In the genomic region with DNA sequence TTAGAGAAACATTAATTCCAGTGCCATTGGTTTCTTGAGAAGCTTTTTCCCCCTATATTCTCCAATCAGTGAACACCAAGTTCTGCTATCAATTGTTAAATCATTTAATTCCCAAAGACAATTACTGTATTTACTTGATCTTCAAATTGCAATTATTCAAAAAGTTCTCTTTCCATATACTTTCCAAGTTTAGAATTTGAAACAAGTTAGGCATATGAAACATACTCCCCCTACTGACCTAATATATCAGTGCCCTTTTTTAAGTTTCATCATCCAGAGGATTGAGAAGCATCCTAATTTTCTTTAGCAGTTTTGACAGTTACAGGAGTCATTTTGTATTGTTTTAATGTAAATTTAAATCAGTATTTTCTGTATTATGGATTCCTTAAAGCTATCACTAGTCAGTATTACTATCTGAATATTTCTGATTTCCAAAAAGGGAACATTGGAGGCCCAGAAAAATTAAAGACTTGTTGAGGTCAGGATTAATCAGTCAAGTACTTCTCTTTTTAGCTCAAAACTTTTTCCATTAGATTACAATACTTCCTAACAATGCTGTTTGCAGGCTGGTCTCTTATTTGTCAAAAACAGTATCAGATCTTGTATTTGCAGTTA, we compare ENCODE assay signal across 1 cellular context.
TF ChIP-seq lines count a peak whose summit lies in the region.

No MANE protein-coding gene starts in this region.

TF ChIP-seq in K562, 482 proteins besides CTCF, POLR2A, EP300 and RAD21:
- TF ChIP-seq, protein P1, sequence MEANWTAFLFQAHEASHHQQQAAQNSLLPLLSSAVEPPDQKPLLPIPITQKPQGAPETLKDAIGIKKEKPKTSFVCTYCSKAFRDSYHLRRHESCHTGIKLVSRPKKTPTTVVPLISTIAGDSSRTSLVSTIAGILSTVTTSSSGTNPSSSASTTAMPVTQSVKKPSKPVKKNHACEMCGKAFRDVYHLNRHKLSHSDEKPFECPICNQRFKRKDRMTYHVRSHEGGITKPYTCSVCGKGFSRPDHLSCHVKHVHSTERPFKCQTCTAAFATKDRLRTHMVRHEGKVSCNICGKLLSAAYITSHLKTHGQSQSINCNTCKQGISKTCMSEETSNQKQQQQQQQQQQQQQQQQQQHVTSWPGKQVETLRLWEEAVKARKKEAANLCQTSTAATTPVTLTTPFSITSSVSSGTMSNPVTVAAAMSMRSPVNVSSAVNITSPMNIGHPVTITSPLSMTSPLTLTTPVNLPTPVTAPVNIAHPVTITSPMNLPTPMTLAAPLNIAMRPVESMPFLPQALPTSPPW (CRISPR knock-in tag; IDR thresholded peaks at IDR 0.05): no peak
- no peak for TF ChIP-seq NR2C1 (IDR thresholded peaks at IDR 0.05)
- TF ChIP-seq NR2C1 (tag; IDR thresholded peaks at IDR 0.05): no peak
- TF ChIP-seq RB1 (IDR thresholded peaks at IDR 0.05; ENCODE audit: low read depth): 0 out of 2 replicates have a peak, but pooled peaks have one; percentile 16
- TF ChIP-seq, protein P2, sequence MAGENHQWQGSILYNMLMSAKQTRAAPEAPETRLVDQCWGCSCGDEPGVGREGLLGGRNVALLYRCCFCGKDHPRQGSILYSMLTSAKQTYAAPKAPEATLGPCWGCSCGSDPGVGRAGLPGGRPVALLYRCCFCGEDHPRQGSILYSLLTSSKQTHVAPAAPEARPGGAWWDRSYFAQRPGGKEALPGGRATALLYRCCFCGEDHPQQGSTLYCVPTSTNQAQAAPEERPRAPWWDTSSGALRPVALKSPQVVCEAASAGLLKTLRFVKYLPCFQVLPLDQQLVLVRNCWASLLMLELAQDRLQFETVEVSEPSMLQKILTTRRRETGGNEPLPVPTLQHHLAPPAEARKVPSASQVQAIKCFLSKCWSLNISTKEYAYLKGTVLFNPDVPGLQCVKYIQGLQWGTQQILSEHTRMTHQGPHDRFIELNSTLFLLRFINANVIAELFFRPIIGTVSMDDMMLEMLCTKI (IDR thresholded peaks at IDR 0.05; ENCODE audit: partially characterized antibody): no peak
- TF ChIP-seq, protein P3, sequence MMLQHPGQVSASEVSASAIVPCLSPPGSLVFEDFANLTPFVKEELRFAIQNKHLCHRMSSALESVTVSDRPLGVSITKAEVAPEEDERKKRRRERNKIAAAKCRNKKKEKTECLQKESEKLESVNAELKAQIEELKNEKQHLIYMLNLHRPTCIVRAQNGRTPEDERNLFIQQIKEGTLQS (IDR thresholded peaks at IDR 0.05): peak; percentile 79
- TF ChIP-seq, protein P3 (CRISPR knock-in tag; conservative IDR thresholded peaks at IDR 0.05): no peak
- TF ChIP-seq ZNF445 (CRISPR knock-in tag; IDR thresholded peaks at IDR 0.05; ENCODE audit: low read depth): no peak
- no peak for TF ChIP-seq ZC3H11A (IDR thresholded peaks at IDR 0.05; ENCODE audit: low read depth, low read length)
- TF ChIP-seq ZNF583 (CRISPR knock-in tag; IDR thresholded peaks at IDR 0.05): no peak
- TF ChIP-seq, protein P4, sequence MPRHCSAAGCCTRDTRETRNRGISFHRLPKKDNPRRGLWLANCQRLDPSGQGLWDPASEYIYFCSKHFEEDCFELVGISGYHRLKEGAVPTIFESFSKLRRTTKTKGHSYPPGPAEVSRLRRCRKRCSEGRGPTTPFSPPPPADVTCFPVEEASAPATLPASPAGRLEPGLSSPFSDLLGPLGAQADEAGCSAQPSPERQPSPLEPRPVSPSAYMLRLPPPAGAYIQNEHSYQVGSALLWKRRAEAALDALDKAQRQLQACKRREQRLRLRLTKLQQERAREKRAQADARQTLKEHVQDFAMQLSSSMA (CRISPR knock-in tag; IDR thresholded peaks at IDR 0.05): no peak
- no peak for TF ChIP-seq CEBPG (CRISPR knock-in tag; IDR thresholded peaks at IDR 0.05)
- peak; percentile 68 to 73 for TF ChIP-seq CEBPG (tag; conservative IDR thresholded peaks at IDR 0.05 in 1 of 2, IDR thresholded peaks at IDR 0.05 in 1 of 2)
TF ChIP-seq in K562: peak in this region for 3.
